Comparison of ENCODE assay signal across 24 cellular contexts in the genomic region with DNA sequence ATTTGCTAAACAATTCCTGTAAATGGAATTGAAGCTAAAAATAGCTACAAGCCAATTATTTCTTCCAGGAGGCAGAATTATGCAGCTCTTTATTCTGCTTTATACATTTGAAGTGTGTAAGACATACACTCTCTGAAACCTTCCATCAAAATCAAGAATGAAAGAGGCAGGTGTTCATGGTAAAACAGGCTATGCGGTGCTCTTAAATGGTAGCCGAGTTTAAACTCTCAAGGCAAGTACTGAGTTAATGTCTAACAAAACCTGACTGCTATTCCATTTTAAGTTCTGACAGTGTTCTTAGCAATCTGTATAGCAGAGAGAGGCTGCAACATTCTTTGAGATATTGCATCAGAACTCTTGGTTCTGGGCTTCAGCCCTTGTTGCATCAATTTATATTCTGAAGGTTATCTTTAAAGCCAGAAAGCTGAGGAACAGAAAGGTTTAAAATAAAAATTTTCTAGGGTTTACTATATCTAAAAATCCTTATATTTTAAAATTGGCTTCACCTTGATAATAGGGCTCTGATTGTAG.
DNase-seq lines count a peak whose midpoint lies in the region; ATAC-seq, FAIRE-seq and TF ChIP-seq lines count a peak whose summit lies in the region.
"Had no signal": no experiment of that assay in that cellular context is flagged by ENCODE, and none has a peak within 500 bp of the region (broad histone marks: within the 10 kb centered on the region; RNA-seq: fewer than 3 reads in every experiment).

No MANE protein-coding gene starts in this region.

- no peaks in the 10 kb centered on the region for H3K4me1 ChIP-seq in HepG2 (ENCODE audit: insufficient read depth, low read length)
- H3K4me1 ChIP-seq in right lobe of liver, result no peaks in the 10 kb centered on the region
- no peaks in the 10 kb centered on the region for H3K4me1 ChIP-seq in smooth muscle cell (ENCODE audit: low read depth)
- H3K4me1 ChIP-seq: SJCRH30 had no signal

- intact Hi-C loops in HepG2 (cut with micrococcal nuclease; ENCODE audit: unreplicated experiment), result no loop called here
- intact Hi-C loops in right lobe of liver (cut with DNase I), result no loop called here
- intact Hi-C loops in posterior cingulate gyrus (cut with DNase I), result no loop called here

- TF ChIP-seq EP300 in HepG2 (IDR thresholded peaks at IDR 0.05; ENCODE audit: low read depth in 2 of 2, low read length in 2 of 2) (no peak), HepG2 (CRISPR knock-in tag; IDR thresholded peaks at IDR 0.05; ENCODE audit: borderline replicate concordance) (no peak)

- H3K36me3 ChIP-seq in HepG2 (replicated peaks in 1 of 2; ENCODE audit: control insufficient read depth in 1 of 2, insufficient read depth in 2 of 2, low read length in 2 of 2), result no peaks in the 10 kb centered on the region
- no peaks in the 10 kb centered on the region for H3K36me3 ChIP-seq in right lobe of liver
- H3K36me3 ChIP-seq in SK-N-MC (ENCODE audit: insufficient read depth, low read length), result no peaks in the 10 kb centered on the region
- H3K36me3 ChIP-seq in smooth muscle cell (ENCODE audit: low read depth), result no peaks in the 10 kb centered on the region
- H3K36me3 ChIP-seq: SJCRH30 had no signal

- WGBS in HepG2 (ENCODE audit: low lambda C conversion rate), result 21% methylated on average over 2 of the region's 2 CpGs
- WGBS in right lobe of liver (ENCODE audit: insufficient coverage, low coverage, low lambda C conversion rate, missing lambda C conversion rate), result 75% methylated on average over 2 of the region's 2 CpGs
- 90% methylated on average over 2 of the region's 2 CpGs for WGBS in smooth muscle cell (ENCODE audit: low lambda C conversion rate)

- H3K27me3 Mint-ChIP-seq in chondrocyte (ENCODE audit: low read depth), result no peaks in the 10 kb centered on the region
- H3K27me3 Mint-ChIP-seq: CD4-positive, CD25-positive, alpha-beta regulatory T cell; T-cell had no signal

- no peak for TF ChIP-seq POLR2A in HepG2 (IDR thresholded peaks at IDR 0.05; ENCODE audit: insufficient read depth in 1 of 2, low read depth in 2 of 2, low read length in 2 of 2)
- no peak for TF ChIP-seq POLR2A in right lobe of liver (IDR thresholded peaks at IDR 0.05)

- H4K20me1 ChIP-seq in HepG2 (ENCODE audit: insufficient read depth, low read length), result no peaks in the 10 kb centered on the region
- no peaks in the 10 kb centered on the region for H4K20me1 ChIP-seq in smooth muscle cell (ENCODE audit: low read depth)

- ATAC-seq in HepG2 (no peak), right lobe of liver (no peak)
- ATAC-seq: PC-3, T-cell had no signal

- no peak overlapping the region for H3K4me3 ChIP-seq in HepG2 (replicated peaks in 1 of 3; ENCODE audit: insufficient read depth in 1 of 3, low read depth in 2 of 3, low read length in 3 of 3)
- H3K4me3 ChIP-seq in right lobe of liver, result no peak overlapping the region
- no peak overlapping the region for H3K4me3 ChIP-seq in SK-N-MC
- no peak overlapping the region for H3K4me3 ChIP-seq in smooth muscle cell
- H3K4me3 ChIP-seq: SJCRH30 had no signal

- in situ Hi-C loops in HepG2 (cut with HindIII; ENCODE audit: extremely low pct_ligation_motif_present, low pct_unique_long_range_greater_than_20kb), result no loop called here

- H2AFZ ChIP-seq in HepG2 (ENCODE audit: low read length), result no peak overlapping the region
- peak overlapping the region; percentile 4 for H2AFZ ChIP-seq in smooth muscle cell (ENCODE audit: low read depth)

- no peak for TF ChIP-seq RAD21 in HepG2 (CRISPR knock-in tag; IDR thresholded peaks at IDR 0.05)

- no TSS peak for BruUV-seq in HepG2 (replicated peaks; lab: Mats Ljungman, UMichigan)

- no peaks in the 10 kb centered on the region for H3K79me2 ChIP-seq in HepG2 (ENCODE audit: insufficient read depth, low read length)
- no peaks in the 10 kb centered on the region for H3K79me2 ChIP-seq in smooth muscle cell (ENCODE audit: low read depth)

- H3K27ac ChIP-seq in HepG2 (ENCODE audit: extremely low read length, insufficient read depth, low read length) (no peak overlapping the region), right lobe of liver (no peak overlapping the region), SK-N-MC (peak overlapping the region; percentile 37; the same call in 1 of the 2 replicates), smooth muscle cell (ENCODE audit: low read depth) (no peak overlapping the region)
- H3K27ac ChIP-seq: 22Rv1, SJCRH30 had no signal

- H3K27ac Mint-ChIP-seq in chondrocyte (ENCODE audit: unreplicated experiment), result peak overlapping the region; percentile 55
- H3K27ac Mint-ChIP-seq: CD4-positive, CD25-positive, alpha-beta regulatory T cell; T-cell had no signal

- H3K9ac ChIP-seq in HepG2 (ENCODE audit: insufficient read depth, low read depth, low read length) (no peak overlapping the region), SK-N-MC (ENCODE audit: insufficient read length) (peak overlapping the region; percentile 52), smooth muscle cell (ENCODE audit: low read depth) (no peak overlapping the region)

- CTCF ChIA-PET in HepG2 (lab: Yijun Ruan, JAX; ENCODE audit: low intra/inter-chr PET ratio, low total read pairs), result no interaction called here

- POLR2A ChIA-PET in HepG2 (lab: Yijun Ruan, JAX), result no interaction called here

- TF ChIP-seq CTCF in HepG2 (CRISPR knock-in tag; IDR thresholded peaks at IDR 0.05) (no peak), right lobe of liver (IDR thresholded peaks at IDR 0.05) (no peak), chondrocyte (IDR thresholded peaks at IDR 0.05) (no peak), smooth muscle cell (IDR thresholded peaks at IDR 0.05; ENCODE audit: borderline replicate concordance, insufficient read depth, poor library complexity, severe bottlenecking) (no peak)

- peaks cover 7% of the 10 kb centered on the region for H3K9me3 Mint-ChIP-seq in chondrocyte (ENCODE audit: low read depth)

- no peak for FAIRE-seq in HepG2 (lab: Jason Lieb, UNC)

- no peaks in the 10 kb centered on the region for H3K36me3 Mint-ChIP-seq in chondrocyte (ENCODE audit: low read depth)
- H3K36me3 Mint-ChIP-seq: CD4-positive, CD25-positive, alpha-beta regulatory T cell; T-cell had no signal

- H3K27me3 ChIP-seq in HepG2 (ENCODE audit: control insufficient read depth in 1 of 2, insufficient read depth in 2 of 2, low read length in 2 of 2) (no peaks in the 10 kb centered on the region; a peak in 1 of 5 replicates), right lobe of liver (no peaks in the 10 kb centered on the region), smooth muscle cell (ENCODE audit: low read depth) (no peaks in the 10 kb centered on the region)
- H3K27me3 ChIP-seq: SJCRH30 had no signal

- peaks cover 10% of the 10 kb centered on the region for H3K4me1 Mint-ChIP-seq in chondrocyte (ENCODE audit: low read depth)
- H3K4me1 Mint-ChIP-seq: CD4-positive, CD25-positive, alpha-beta regulatory T cell; T-cell had no signal

- H3K4me3 Mint-ChIP-seq in chondrocyte (ENCODE audit: unreplicated experiment), result no peak overlapping the region
- H3K4me3 Mint-ChIP-seq: CD4-positive, CD25-positive, alpha-beta regulatory T cell; T-cell had no signal

- no peak overlapping the region for H3K4me2 ChIP-seq in HepG2 (ENCODE audit: low read depth, low read length)
- H3K4me2 ChIP-seq in smooth muscle cell, result peak overlapping the region; percentile 58

- DNase-seq in HepG2 (ENCODE audit: low spot score) (no peak), right lobe of liver (no peak), SK-N-MC (ENCODE audit: low read depth, low spot score) (no peak), chondrocyte (ENCODE audit: low spot score) (no peak), smooth muscle cell (lab: John Stamatoyannopoulos, UW; ENCODE audit: unreplicated experiment) (no peak), HCEC 1CT (no peak), posterior cingulate gyrus (no peak)
- DNase-seq in activated CD4-positive, alpha-beta T cell treated with anti-CD3 and anti-CD28 coated beads, Interleukin-2, amount 50 U/mL, for 4 hours, result no peak
- DNase-seq: CD4-positive, CD25-positive, alpha-beta regulatory T cell; DMS153; H7; IMR-90; NCI-H1092; NCI-H1417 treated with DMSO at 0.1 percent for 48 hours; NCI-H187; NCI-H2081 treated with DMSO at 0.1 percent for 48 hours; NCI-H2171; NCI-H226; NCI-H510A treated with DMSO at 0.1 percent for 48 hours; NCI-H748 treated with DMSO at 0.1 percent for 48 hours; PC-3; SJCRH30; T-cell had no signal

- H3K9me3 ChIP-seq in HepG2 (ENCODE audit: low read length) (peaks cover 6% of the 10 kb centered on the region; the same call in 1 of the 2 replicates), right lobe of liver (no peaks in the 10 kb centered on the region), SK-N-MC (ENCODE audit: low read depth, low read length) (no peaks in the 10 kb centered on the region), smooth muscle cell (replicated peaks; ENCODE audit: low read depth) (no peaks in the 10 kb centered on the region)
- H3K9me3 ChIP-seq: SJCRH30 had no signal

- no peaks in the 10 kb centered on the region for H3F3A ChIP-seq in smooth muscle cell (ENCODE audit: low read depth)

TF ChIP-seq in HepG2, 621 proteins besides CTCF, POLR2A, EP300 and RAD21:
- 0 out of 2 replicates have a peak, but pooled peaks have one; percentile 6 for TF ChIP-seq CEBPB (IDR thresholded peaks at IDR 0.05; ENCODE audit: borderline replicate concordance, low read depth, low read length)
- TF ChIP-seq XBP1 (CRISPR knock-in tag; IDR thresholded peaks at IDR 0.05), result no peak
